ENCODE assay signal across 16 cellular contexts in genomic region chr4:11404431-11404830, GRCh38. TPM values are rescaled to one million over a fixed set of nuclear protein-coding genes. Genes with fewer than 3 reads are reported as not detected.
"Had no signal": no experiment of that assay in that cellular context is flagged by ENCODE, and none has a peak within 500 bp of the region (broad histone marks: within the 10 kb centered on the region; RNA-seq: fewer than 3 reads in every experiment).

No MANE protein-coding gene starts in this region.

- H3K27me3 ChIP-seq: gastroesophageal sphincter, stomach, testis, upper lobe of right lung had no signal

- DNase-seq: activated CD4-positive, alpha-beta T cell treated with anti-CD3 and anti-CD28 coated beads, Interleukin-2, amount 50 U/mL, for 4 hours; activated naive CD4-positive, alpha-beta T cell treated with Interleukin-2 at 50 U/mL for 16 hours; aorta; cerebellar nuclear complex; effector memory CD4-positive, alpha-beta T cell; kidney glomerular epithelial cell; left ventricle myocardium superior; mesenchymal stem cell; natural killer cell; stimulated activated CD4-positive, alpha-beta T cell treated with anti-CD3 and anti-CD28 coated beads, Interleukin-1b, Interleukin-23, amount 100 ng/mL, for 48 hours; stomach; testis; upper lobe of right lung had no signal

- H3K9me3 ChIP-seq: testis, upper lobe of right lung had no signal

- H3K4me3 Mint-ChIP-seq: activated T-helper 17 cell treated with anti-CD3 and anti-CD28 coated beads, Interleukin-2, amount 50 U/mL, for 72 hours; natural killer cell had no signal

- H3K4me1 Mint-ChIP-seq: activated T-helper 17 cell treated with anti-CD3 and anti-CD28 coated beads, Interleukin-2, amount 50 U/mL, for 72 hours; natural killer cell had no signal

- H3K36me3 ChIP-seq: upper lobe of right lung had no signal

- H3K27ac Mint-ChIP-seq: activated T-helper 17 cell treated with anti-CD3 and anti-CD28 coated beads, Interleukin-2, amount 50 U/mL, for 72 hours; natural killer cell had no signal

- H3K9me3 Mint-ChIP-seq: activated T-helper 17 cell treated with anti-CD3 and anti-CD28 coated beads, Interleukin-2, amount 50 U/mL, for 72 hours; natural killer cell had no signal

- H3K4me1 ChIP-seq: gastroesophageal sphincter, stomach, upper lobe of right lung had no signal

- H3K36me3 Mint-ChIP-seq: natural killer cell had no signal

- H3K27ac ChIP-seq: epithelial cell of prostate, gastroesophageal sphincter, stomach, testis, upper lobe of right lung had no signal

- H3K27me3 Mint-ChIP-seq: activated T-helper 17 cell treated with anti-CD3 and anti-CD28 coated beads, Interleukin-2, amount 50 U/mL, for 72 hours had no signal

- H3K4me3 ChIP-seq: gastroesophageal sphincter, stomach, testis, upper lobe of right lung had no signal

RNA-seq across cellular contexts. Expression of gene HS3ST1, which starts 24.3 kb away (rescaled TPM):
- total RNA-seq: natural killer cell had no signal
